In the genomic region with DNA sequence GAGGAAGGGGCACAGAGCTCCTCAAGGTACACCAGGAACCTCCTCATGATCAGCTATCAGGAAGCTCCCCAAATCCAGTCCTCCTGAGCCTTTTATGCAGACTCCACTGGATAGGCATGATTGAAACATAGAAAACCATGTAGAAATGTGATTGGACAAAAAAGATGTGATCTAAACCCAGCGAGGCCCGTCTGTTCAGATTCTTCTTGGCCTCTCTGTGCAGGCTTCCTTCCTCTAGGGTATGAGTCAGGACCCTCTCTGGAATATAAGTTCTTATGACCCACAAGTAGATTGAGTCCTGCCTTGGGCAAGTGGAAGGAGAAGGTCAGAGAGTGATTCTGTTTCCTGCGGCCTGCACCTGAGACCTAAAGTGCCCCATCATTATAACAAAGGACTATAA, we compare ENCODE assay signal across 26 cellular contexts.
"Had no signal": no experiment of that assay in that cellular context is flagged by ENCODE, and none has a peak within 500 bp of the region (broad histone marks: within the 10 kb centered on the region; RNA-seq: fewer than 3 reads in every experiment).

No MANE protein-coding gene starts in this region.

- H2AFZ ChIP-seq: hepatocyte had no signal

- H3K9me3 ChIP-seq: colonic mucosa, gastrocnemius medialis, heart left ventricle, lower lobe of right lung, mucosa of descending colon, neutrophil, pancreas, right lobe of liver, suprapubic skin, transverse colon, vagina had no signal

- FAIRE-seq: pancreas, small intestine had no signal

- ATAC-seq: gastrocnemius medialis; heart left ventricle; left colon; left ventricle myocardium superior; lower lobe of right lung; mucosa of descending colon; natural killer cell treated with Interleukin-12 subunit alpha and Interleukin-12 subunit beta and Interleukin-15 and Interleukin-18, amount 100 ng/mL, for 72 hours; pancreas; right lobe of liver; stimulated activated naive CD8-positive, alpha-beta T cell treated with anti-CD3 and anti-CD28 coated beads, Interleukin-15, amount 100 ng/mL, for 72 hours had no signal

- DNase-seq: colonic mucosa; effector memory CD4-positive, alpha-beta T cell; gastrocnemius medialis; heart left ventricle; immature natural killer cell; islet precursor cell; kidney glomerular epithelial cell; left colon; left ventricle myocardium superior; lower lobe of right lung; mucosa of descending colon; naive B cell; pancreas; right lobe of liver; small intestine; stimulated activated CD4-positive, alpha-beta T cell treated with anti-CD3 and anti-CD28 coated beads, Interleukin-15, amount 100 ng/mL, for 24 hours; stimulated activated CD4-positive, alpha-beta T cell treated with anti-CD3 and anti-CD28 coated beads, Interleukin-2, amount 100 ng/mL, for 48 hours; stimulated activated CD8-positive, alpha-beta memory T cell treated with anti-CD3 and anti-CD28 coated beads, Interleukin-4, amount 100 ng/mL, for 48 hours; stimulated activated naive CD4-positive, alpha-beta T cell; stimulated activated naive CD8-positive, alpha-beta T cell treated with anti-CD3 and anti-CD28 coated beads, Interleukin-15, amount 100 ng/mL, for 72 hours; transverse colon had no signal

- H3K27ac ChIP-seq: colonic mucosa, gastrocnemius medialis, heart left ventricle, hepatocyte, lower lobe of right lung, neutrophil, pancreas, right lobe of liver, suprapubic skin, transverse colon, vagina had no signal

- H3K4me1 ChIP-seq: colonic mucosa, gastrocnemius medialis, lower lobe of right lung, pancreas, suprapubic skin, transverse colon, vagina had no signal

- H3K4me2 ChIP-seq: hepatocyte had no signal

- H3K27me3 ChIP-seq: colonic mucosa, gastrocnemius medialis, heart left ventricle, hepatocyte, neutrophil, pancreas, right lobe of liver, suprapubic skin, transverse colon, vagina had no signal

- H3K79me2 ChIP-seq: hepatocyte had no signal

- H3K36me3 ChIP-seq: colonic mucosa, gastrocnemius medialis, heart left ventricle, lower lobe of right lung, neutrophil, pancreas, right lobe of liver, suprapubic skin, transverse colon, vagina had no signal

- H3K4me3 ChIP-seq: colonic mucosa, gastrocnemius medialis, heart left ventricle, hepatocyte, lower lobe of right lung, mucosa of descending colon, pancreas, right lobe of liver, suprapubic skin, transverse colon, vagina had no signal
